15 cellular contexts compared by ENCODE assay signal in genomic region chr6:105626290-105627158, GRCh38.
"Had no signal": no experiment of that assay in that cellular context is flagged by ENCODE, and none has a peak within 500 bp of the region (broad histone marks: within the 10 kb centered on the region; RNA-seq: fewer than 3 reads in every experiment).

No MANE protein-coding gene starts in this region.

- H3K4me3 Mint-ChIP-seq: neural progenitor cell, WTC11 had no signal

- H3K4me1 Mint-ChIP-seq: neural progenitor cell, WTC11 had no signal

- H3K9me3 Mint-ChIP-seq: neural progenitor cell had no signal

- H3K27ac Mint-ChIP-seq: neural progenitor cell, WTC11 had no signal

- DNase-seq: activated CD4-positive, alpha-beta T cell treated with anti-CD3 and anti-CD28 coated beads, Interleukin-2, amount 50 U/mL, for 48 hours; activated naive CD4-positive, alpha-beta T cell; foreskin melanocyte; head of caudate nucleus; islet precursor cell; left ventricle myocardium inferior; mesenchymal stem cell; ovary; stimulated activated CD4-positive, alpha-beta T cell treated with anti-CD3 and anti-CD28 coated beads, Interleukin-12 subunit alpha, Interleukin-12 subunit beta, amount 100 ng/mL, for 4 hours; stimulated activated CD4-positive, alpha-beta T cell treated with anti-CD3 and anti-CD28 coated beads, Interleukin-2, amount 100 ng/mL, for 48 hours; stomach had no signal

- H3K4me3 ChIP-seq: cardiac muscle cell, left ventricle myocardium inferior, neural progenitor cell, ovary, stomach had no signal

- H3K36me3 Mint-ChIP-seq: neural progenitor cell, WTC11 had no signal

- ATAC-seq: SK-N-SH treated with all-trans-retinoic acid at 6 μM for 48 hours, WTC11 had no signal
